8 cellular contexts compared by ENCODE assay signal in the genomic region with DNA sequence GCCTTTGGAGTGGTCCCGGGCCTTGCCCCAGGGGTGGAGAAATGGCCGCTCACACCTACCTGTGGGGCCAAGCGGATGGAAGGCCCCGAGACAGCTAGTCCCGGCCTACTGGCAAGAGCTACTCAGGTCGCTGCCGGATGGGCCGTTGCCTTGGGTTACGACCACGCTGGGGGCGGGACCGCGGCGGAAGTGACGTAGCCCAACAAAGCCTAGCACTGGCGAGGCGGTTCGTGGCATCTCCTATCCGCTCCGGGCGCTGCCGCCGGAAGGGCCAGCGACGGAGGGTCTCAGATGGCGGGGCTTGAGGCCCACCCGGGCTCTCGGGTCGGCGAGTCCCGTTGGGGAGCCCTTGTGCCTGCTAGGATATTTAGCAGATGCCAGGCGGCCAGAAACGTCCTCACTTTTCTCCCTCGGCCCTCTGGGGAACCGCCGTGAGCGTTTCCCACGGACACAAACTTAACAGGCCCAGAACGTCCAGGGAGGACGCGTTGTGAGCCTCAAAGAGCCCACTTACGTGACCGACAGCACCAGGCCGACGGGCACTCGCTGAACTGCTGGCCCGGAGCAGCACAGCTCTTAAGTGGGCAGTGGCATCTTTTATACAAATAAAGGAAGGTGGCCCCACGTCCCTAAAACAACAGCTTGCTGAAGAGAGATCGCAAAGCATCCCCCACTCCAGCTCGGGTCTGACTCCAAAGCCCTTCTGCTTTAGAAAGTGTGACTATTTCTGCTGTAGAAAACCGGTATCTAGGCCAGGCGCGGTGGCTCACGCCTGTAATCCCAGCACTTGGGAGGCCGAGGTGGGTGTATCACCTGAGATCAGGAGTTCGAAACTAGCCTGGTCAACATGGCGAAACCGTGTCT. TPM values are rescaled to one million over a fixed set of nuclear protein-coding genes. Genes with fewer than 3 reads are reported as not detected.
DNase-seq lines count a peak whose midpoint lies in the region; ATAC-seq and TF ChIP-seq lines count a peak whose summit lies in the region.

Gene C16orf46 (minus strand): TSS at position 162 of the 864 bp plus-strand sequence. CDS start 13,283 bp downstream, outside the sequence.

- no peaks in the 10 kb centered on the region for H3K27me3 Mint-ChIP-seq in CD8-positive, alpha-beta T cell (ENCODE audit: low read depth)
- peaks cover 2% of the 10 kb centered on the region for H3K27me3 Mint-ChIP-seq in activated CD4-positive, alpha-beta memory T cell treated with anti-CD3 and anti-CD28 coated beads, Interleukin-2, amount 10 ng/mL, durations not matched to agents 7 days and 5 days

- H3K36me3 Mint-ChIP-seq in CD8-positive, alpha-beta T cell, result no peaks in the 10 kb centered on the region
- no peaks in the 10 kb centered on the region for H3K36me3 Mint-ChIP-seq in activated CD4-positive, alpha-beta memory T cell treated with anti-CD3 and anti-CD28 coated beads, Interleukin-2, amount 10 ng/mL, durations not matched to agents 7 days and 5 days (ENCODE audit: low read depth)

- POLR2A ChIA-PET in CD8-positive, alpha-beta T cell (lab: Charles Lee), result interaction anchor here (1.0 to 2.8 kb wide), 8 partner anchors 18 to 84 kb away, joined by 3 to 17 read pairs (median 5); partner anchors contain the start of genes ATMIN, CENPN and CMC2
- POLR2A ChIA-PET in activated CD4-positive, alpha-beta memory T cell treated with anti-CD3 and anti-CD28 coated beads, Interleukin-2, amount 10 ng/mL, durations not matched to agents 7 days and 5 days (lab: Charles Lee), result interaction anchor here (0.6 to 3.6 kb wide), 8 partner anchors 10 to 237 kb away, joined by 3 to 22 read pairs (median 4); partner anchors contain the start of genes ATMIN, CENPN, CMC2 and GAN

- H3K27ac Mint-ChIP-seq in CD8-positive, alpha-beta T cell, result no peak within 1 kb of the TSS
- H3K27ac Mint-ChIP-seq in activated CD4-positive, alpha-beta memory T cell treated with anti-CD3 and anti-CD28 coated beads, Interleukin-2, amount 10 ng/mL, durations not matched to agents 7 days and 5 days, result no peak within 1 kb of the TSS

- no peaks in the 10 kb centered on the region for H3K27me3 ChIP-seq in CD8-positive, alpha-beta T cell (ENCODE audit: insufficient read depth, low read length)
- H3K27me3 ChIP-seq in ectodermal cell (ENCODE audit: control insufficient read depth, insufficient read depth, low read length, poor library complexity, severe bottlenecking), result no peaks in the 10 kb centered on the region
- no peaks in the 10 kb centered on the region for H3K27me3 ChIP-seq in lower lobe of right lung (ENCODE audit: low read depth)

- H3K4me3 ChIP-seq in CD8-positive, alpha-beta T cell (ENCODE audit: low read depth, low read length), result peak within 1 kb of the TSS; percentile 92
- H3K4me3 ChIP-seq in ectodermal cell (ENCODE audit: insufficient read depth, low read depth, low read length), result peak within 1 kb of the TSS; percentile 61
- H3K4me3 ChIP-seq in lower lobe of right lung, result peak within 1 kb of the TSS; percentile 82

- intact Hi-C loops in CD8-positive, alpha-beta T cell (cut with DNase I, micrococcal nuclease), result loop anchor here (1.0 to 5.0 kb wide), 8 partner anchors 19 to 1090 kb away; partner anchors contain the start of genes CENPN (in 2 of the 2), ATMIN (in 1 of the 2), CMIP (in 1 of the 2) and GAN (in 1 of the 2)
- intact Hi-C loops in lower lobe of right lung (cut with DNase I), result no loop called here

- no peak for TF ChIP-seq CTCF in CD8-positive, alpha-beta T cell (IDR thresholded peaks at IDR 0.05)
- no peak for TF ChIP-seq CTCF in lower lobe of right lung (IDR thresholded peaks at IDR 0.05)

- 15% methylated on average over 58 of the region's 58 CpGs for WGBS in ectodermal cell, 2 experiments

- H3K4me1 ChIP-seq in CD8-positive, alpha-beta T cell (ENCODE audit: insufficient read depth, low read length), result peaks cover 11% of the 10 kb centered on the region
- H3K4me1 ChIP-seq in ectodermal cell (ENCODE audit: control insufficient read depth, insufficient read depth, low read length) (no peaks in the 10 kb centered on the region), lower lobe of right lung (peaks cover 11% of the 10 kb centered on the region)

- peak; percentile 69 for ATAC-seq in CD8-positive, alpha-beta T cell
- ATAC-seq in GM19455 (IDR thresholded peaks at IDR 0.05; ENCODE audit: unreplicated experiment), result peak; percentile 98
- peak; percentile 81 for ATAC-seq in HG03575 (IDR thresholded peaks at IDR 0.05; ENCODE audit: extremely low read depth, insufficient number of reproducible peaks, low FRiP score, unreplicated experiment)
- peak; percentile 99 for ATAC-seq in lower lobe of right lung

- peak; percentile 96 to 100 (median 97) for DNase-seq in CD8-positive, alpha-beta T cell
- peak; percentile 96 for DNase-seq in NCI-H82 (lab: John Stamatoyannopoulos, UW)
- peak; percentile 98 for DNase-seq in activated CD4-positive, alpha-beta memory T cell treated with anti-CD3 and anti-CD28 coated beads, Interleukin-2, amount 10 ng/mL, durations not matched to agents 7 days and 5 days
- peak; percentile 98 for DNase-seq in lower lobe of right lung
- peak; percentile 97 to 98 for DNase-seq in stimulated activated CD4-positive, alpha-beta T cell treated with anti-CD3 and anti-CD28 coated beads, Interleukin-4, amount 100 ng/mL, for 48 hours (ENCODE audit: low read depth in 2 of 2)

- peak within 1 kb of the TSS; percentile 93 for H3K27ac ChIP-seq in CD8-positive, alpha-beta T cell (ENCODE audit: low read depth, low read length)
- H3K27ac ChIP-seq in ectodermal cell (ENCODE audit: insufficient read depth, low read depth, low read length, poor library complexity, severe bottlenecking) (peak within 1 kb of the TSS; percentile 88), lower lobe of right lung (peak within 1 kb of the TSS; percentile 99)

- H3K4me3 Mint-ChIP-seq in CD8-positive, alpha-beta T cell, result no peak within 1 kb of the TSS
- H3K4me3 Mint-ChIP-seq in activated CD4-positive, alpha-beta memory T cell treated with anti-CD3 and anti-CD28 coated beads, Interleukin-2, amount 10 ng/mL, durations not matched to agents 7 days and 5 days, result peak within 1 kb of the TSS; percentile 24

- no peaks in the 10 kb centered on the region for H3K9me3 ChIP-seq in CD8-positive, alpha-beta T cell (ENCODE audit: low read length)
- H3K9me3 ChIP-seq in ectodermal cell (ENCODE audit: control insufficient read depth, low read length) (no peaks in the 10 kb centered on the region), lower lobe of right lung (no peaks in the 10 kb centered on the region)

- peaks cover 4% of the 10 kb centered on the region for H3K4me1 Mint-ChIP-seq in CD8-positive, alpha-beta T cell (ENCODE audit: low read depth)
- peaks cover 21% of the 10 kb centered on the region for H3K4me1 Mint-ChIP-seq in activated CD4-positive, alpha-beta memory T cell treated with anti-CD3 and anti-CD28 coated beads, Interleukin-2, amount 10 ng/mL, durations not matched to agents 7 days and 5 days

- no peaks in the 10 kb centered on the region for H3K9me3 Mint-ChIP-seq in CD8-positive, alpha-beta T cell
- H3K9me3 Mint-ChIP-seq in activated CD4-positive, alpha-beta memory T cell treated with anti-CD3 and anti-CD28 coated beads, Interleukin-2, amount 10 ng/mL, durations not matched to agents 7 days and 5 days, result no peaks in the 10 kb centered on the region

- H3K36me3 ChIP-seq in CD8-positive, alpha-beta T cell (ENCODE audit: insufficient read depth, low read length), result no peaks in the 10 kb centered on the region
- no peaks in the 10 kb centered on the region for H3K36me3 ChIP-seq in ectodermal cell (ENCODE audit: control insufficient read depth, insufficient read depth, low read length)
- no peaks in the 10 kb centered on the region for H3K36me3 ChIP-seq in lower lobe of right lung

- CTCF ChIA-PET in CD8-positive, alpha-beta T cell (lab: Charles Lee), result interaction anchor here (0.9 to 4.5 kb wide), 4 partner anchors 17 to 73 kb away, joined by 3 to 47 read pairs (median 8); partner anchors contain the start of gene ATMIN
- CTCF ChIA-PET in activated CD4-positive, alpha-beta memory T cell treated with anti-CD3 and anti-CD28 coated beads, Interleukin-2, amount 10 ng/mL, durations not matched to agents 7 days and 5 days (lab: Charles Lee), result interaction anchor here (0.8 to 6.5 kb wide), 4 partner anchors 42 to 237 kb away, joined by 3 to 63 read pairs (median 4); partner anchors contain the start of genes ATMIN and GAN

RNA-seq across cellular contexts. Expression of gene C16orf46, which starts in this region (rescaled TPM):
- total RNA-seq in CD8-positive, alpha-beta T cell, result under 1 TPM; 0.47 to 0.76 TPM
- under 1 TPM in 1 of 2 experiments, not detected in 1; 0.73 TPM for total RNA-seq in activated CD4-positive, alpha-beta memory T cell treated with anti-CD3 and anti-CD28 coated beads, Interleukin-2, amount 10 ng/mL, durations not matched to agents 7 days and 5 days
- 2.7 TPM for polyA plus RNA-seq in ectodermal cell (2013, experiment 1 of 4)
- polyA plus RNA-seq in ectodermal cell (2013, experiment 2 of 4), result 4.6 TPM
- polyA plus RNA-seq in ectodermal cell (2013, experiment 3 of 4), result 3.5 TPM
- polyA plus RNA-seq in ectodermal cell (2013, experiment 4 of 4), result 2.4 TPM
- total RNA-seq in lower lobe of right lung, result not detected

Comparison
In these comparisons a context has a peak if more than half of its experiments do, and no peak if none do; other contexts are left out.
1. Peak in every context shown above with its lines: DNase-seq, ATAC-seq, H3K4me3 ChIP-seq and H3K27ac ChIP-seq.
2. Peak in DNase-seq, ATAC-seq, H3K4me3 ChIP-seq and H3K27ac ChIP-seq in CD8-positive, alpha-beta T cell; RNA of the gene not detected or under 1 TPM.
3. Peak in DNase-seq in activated CD4-positive, alpha-beta memory T cell treated with anti-CD3 and anti-CD28 coated beads, Interleukin-2, amount 10 ng/mL, durations not matched to agents 7 days and 5 days; RNA of the gene not detected or under 1 TPM.
4. Peak in DNase-seq, ATAC-seq, H3K4me3 ChIP-seq and H3K27ac ChIP-seq in lower lobe of right lung; RNA of the gene not detected or under 1 TPM.